In genomic region chr7:65279795-65280194, GRCh38 we compare ENCODE assay signal across 9 cellular contexts.
"Had no signal": no experiment of that assay in that cellular context is flagged by ENCODE, and none has a peak within 500 bp of the region (broad histone marks: within the 10 kb centered on the region; RNA-seq: fewer than 3 reads in every experiment).

No MANE protein-coding gene starts in this region.

- DNase-seq: H7, HFFc6, Kasumi-1, KG1 had no signal

- ATAC-seq: GM23338, HCT116, HepG2 had no signal

- H2AFZ ChIP-seq: GM23338 had no signal

- H3K27ac ChIP-seq: HL-60 had no signal

- H3K4me3 ChIP-seq: GM23338, HAP-1 had no signal

- H3K4me2 ChIP-seq: GM23338 had no signal

- H3K36me3 ChIP-seq: HAP-1 had no signal

- H3K9me3 ChIP-seq: HAP-1 had no signal
